In the genomic region with DNA sequence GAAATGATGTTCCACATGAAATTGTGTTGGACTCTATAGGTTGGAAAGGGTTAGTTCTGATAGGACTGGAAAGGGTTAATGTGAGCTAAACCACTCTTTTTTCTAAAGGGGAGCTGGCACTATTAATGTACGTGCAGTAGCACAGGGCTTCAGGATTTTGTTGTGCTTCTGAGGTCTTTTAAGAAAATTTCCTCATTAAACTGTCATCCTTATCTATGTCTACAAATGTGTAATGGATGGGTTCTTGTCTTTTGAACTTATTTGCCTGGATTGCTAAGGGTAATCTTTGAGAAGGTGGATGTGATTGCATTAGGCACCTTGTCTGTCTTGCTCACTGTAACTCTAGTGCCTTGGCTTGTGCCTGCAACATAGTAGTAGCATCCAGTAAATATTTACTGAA, we compare ENCODE assay signal across 20 cellular contexts.
DNase-seq lines count a peak whose midpoint lies in the region; ATAC-seq, FAIRE-seq and TF ChIP-seq lines count a peak whose summit lies in the region.
"Had no signal": no experiment of that assay in that cellular context is flagged by ENCODE, and none has a peak within 500 bp of the region (broad histone marks: within the 10 kb centered on the region; RNA-seq: fewer than 3 reads in every experiment).

No MANE protein-coding gene starts in this region.

- POLR2A ChIA-PET in HepG2 (lab: Yijun Ruan, JAX): no interaction called here

- TF ChIP-seq POLR2A in HepG2 (IDR thresholded peaks at IDR 0.05; ENCODE audit: insufficient read depth in 1 of 2, low read depth in 2 of 2, low read length in 2 of 2): no peak

- intact Hi-C loops in HepG2 (cut with micrococcal nuclease; ENCODE audit: unreplicated experiment): no loop called here

- BruUV-seq in HepG2 (replicated peaks; lab: Mats Ljungman, UMichigan): no TSS peak

- no peak for TF ChIP-seq RAD21 in liver (IDR thresholded peaks at IDR 0.05)
- no peak for TF ChIP-seq RAD21 in HepG2 (CRISPR knock-in tag; IDR thresholded peaks at IDR 0.05)
- no peak for TF ChIP-seq RAD21 in neural cell (conservative IDR thresholded peaks at IDR 0.05)

- no peak for TF ChIP-seq EP300 in HepG2 (IDR thresholded peaks at IDR 0.05; ENCODE audit: low read depth in 2 of 2, low read length in 2 of 2)
- no peak for TF ChIP-seq EP300 in HepG2 (CRISPR knock-in tag; IDR thresholded peaks at IDR 0.05; ENCODE audit: borderline replicate concordance)
- TF ChIP-seq EP300 in neural cell (conservative IDR thresholded peaks at IDR 0.05; ENCODE audit: poor library complexity, severe bottlenecking): no peak

- H3K9ac ChIP-seq in liver (ENCODE audit: low read depth in 1 of 2, low read length in 2 of 2) (no peak overlapping the region), HepG2 (ENCODE audit: insufficient read depth, low read depth, low read length) (no peak overlapping the region), neural cell (ENCODE audit: low read length) (no peak overlapping the region)
- H3K9ac ChIP-seq: BLaER1 had no signal

- H3K4me3 ChIP-seq in liver (ENCODE audit: low read depth in 1 of 3, low read length in 3 of 3): no peak overlapping the region
- H3K4me3 ChIP-seq in HepG2 (replicated peaks in 1 of 3; ENCODE audit: insufficient read depth in 1 of 3, low read depth in 2 of 3, low read length in 3 of 3): no peak overlapping the region
- peak overlapping the region; percentile 21 for H3K4me3 ChIP-seq in neural cell (ENCODE audit: low read length)
- H3K4me3 ChIP-seq: BLaER1, HAP-1 had no signal

- in situ Hi-C loops in HepG2 (cut with HindIII; ENCODE audit: extremely low pct_ligation_motif_present, low pct_unique_long_range_greater_than_20kb): no loop called here

- H4K20me1 ChIP-seq in HepG2 (ENCODE audit: insufficient read depth, low read length) (no peaks in the 10 kb centered on the region), neural cell (ENCODE audit: insufficient read depth) (no peaks in the 10 kb centered on the region)
- H4K20me1 ChIP-seq: BLaER1 had no signal

- DNase-seq in HepG2 (ENCODE audit: low spot score) (no peak), amygdala (lab: John Stamatoyannopoulos, UW) (no peak)
- no peak for DNase-seq in activated CD8-positive, alpha-beta memory T cell treated with anti-CD3 and anti-CD28 coated beads, Interleukin-2, amount 50 U/mL, for 48 hours
- DNase-seq: 8988T; CD4-positive, alpha-beta memory T cell; DMS153; DMS79; GDM1; HFFc6 had no signal

- H3K27me3 ChIP-seq in liver (ENCODE audit: control insufficient read depth in 4 of 4, insufficient read depth in 4 of 4, low read length in 3 of 4) (no peaks in the 10 kb centered on the region), HepG2 (ENCODE audit: control insufficient read depth in 1 of 2, insufficient read depth in 2 of 2, low read length in 2 of 2) (peaks cover 0 to 11% of the 10 kb centered on the region in 2 experiments; a peak in 4 of 5 replicates), neural cell (ENCODE audit: insufficient read depth, low read depth, low read length) (no peaks in the 10 kb centered on the region)
- H3K27me3 ChIP-seq: BLaER1 had no signal

- H3K4me1 ChIP-seq in liver (ENCODE audit: control insufficient read depth in 4 of 4, insufficient read depth in 4 of 4, low read length in 3 of 4) (peaks cover 3 to 58% (median 35%) of the 10 kb centered on the region in 4 donors), HepG2 (ENCODE audit: insufficient read depth, low read length) (no peaks in the 10 kb centered on the region)
- H3K4me1 ChIP-seq: BLaER1, HAP-1 had no signal

- CTCF ChIA-PET in HepG2 (lab: Yijun Ruan, JAX; ENCODE audit: low intra/inter-chr PET ratio, low total read pairs): no interaction called here

- H3K79me2 ChIP-seq in HepG2 (ENCODE audit: insufficient read depth, low read length) (no peaks in the 10 kb centered on the region), neural cell (replicated peaks; ENCODE audit: insufficient read depth, low read length) (no peaks in the 10 kb centered on the region)

- peaks cover 89% of the 10 kb centered on the region for H3K4me1 Mint-ChIP-seq in brain
- H3K4me1 Mint-ChIP-seq: CD14-positive monocyte, IgD-negative memory B cell had no signal

- peak overlapping the region; percentile 32 to 46 for H3K27ac ChIP-seq in liver (ENCODE audit: low read depth in 1 of 2, low read length in 2 of 2)
- no peak overlapping the region for H3K27ac ChIP-seq in HepG2 (ENCODE audit: extremely low read length, insufficient read depth, low read length)
- peak overlapping the region; percentile 42 for H3K27ac ChIP-seq in neural cell (ENCODE audit: low read length)
- H3K27ac ChIP-seq: BLaER1, HL-60 had no signal

- H3K36me3 ChIP-seq in liver (ENCODE audit: control insufficient read depth in 4 of 4, insufficient read depth in 3 of 4, low read depth in 1 of 4, low read length in 3 of 4) (no peaks in the 10 kb centered on the region), HepG2 (replicated peaks in 1 of 2; ENCODE audit: control insufficient read depth in 1 of 2, insufficient read depth in 2 of 2, low read length in 2 of 2) (no peaks in the 10 kb centered on the region), neural cell (ENCODE audit: insufficient read depth, low read length) (no peaks in the 10 kb centered on the region)
- H3K36me3 ChIP-seq: BLaER1, HAP-1 had no signal

- no peak overlapping the region for H2AFZ ChIP-seq in HepG2 (ENCODE audit: low read length)
- no peak overlapping the region for H2AFZ ChIP-seq in neural cell (ENCODE audit: low read depth, low read length)

- no peak for FAIRE-seq in HepG2 (lab: Jason Lieb, UNC)
- FAIRE-seq: GM12892, GM18507 had no signal

- H3K36me3 Mint-ChIP-seq in brain: no peaks in the 10 kb centered on the region
- H3K36me3 Mint-ChIP-seq: CD14-positive monocyte; CD4-positive, alpha-beta memory T cell; IgD-negative memory B cell had no signal

- H3F3A ChIP-seq in neural cell (ENCODE audit: insufficient read depth, low read length, poor library complexity, severe bottlenecking): peaks cover 3% of the 10 kb centered on the region

- peak overlapping the region in 3 of 5 experiments; percentile 22 to 95 (median 86) for H3K27ac Mint-ChIP-seq in brain
- H3K27ac Mint-ChIP-seq: CD14-positive monocyte; CD4-positive, alpha-beta memory T cell; IgD-negative memory B cell had no signal

- WGBS in liver: 64% methylated on average over 1 of the region's 1 CpG
- WGBS in HepG2 (ENCODE audit: low lambda C conversion rate): 0% methylated on average over 1 of the region's 1 CpG

- H3K4me2 ChIP-seq in HepG2 (ENCODE audit: low read depth, low read length) (no peak overlapping the region), neural cell (ENCODE audit: low read length) (no peak overlapping the region)
- H3K4me2 ChIP-seq: BLaER1 had no signal

- H3K9me2 ChIP-seq in neural cell (ENCODE audit: insufficient read depth, low read length): no peaks in the 10 kb centered on the region

- no peaks in the 10 kb centered on the region for H3K27me3 Mint-ChIP-seq in brain

- H3K9me3 ChIP-seq in liver (ENCODE audit: control insufficient read depth in 4 of 4, low read length in 3 of 4): no peaks in the 10 kb centered on the region
- no peaks in the 10 kb centered on the region for H3K9me3 ChIP-seq in HepG2 (ENCODE audit: low read length)
- H3K9me3 ChIP-seq in neural cell (ENCODE audit: low read length): no peaks in the 10 kb centered on the region
- H3K9me3 ChIP-seq: BLaER1, HAP-1 had no signal

- H3K4me3 Mint-ChIP-seq in brain: peak overlapping the region in 4 of 5 experiments; percentile 19 to 80 (median 60)
- H3K4me3 Mint-ChIP-seq: CD14-positive monocyte; CD4-positive, alpha-beta memory T cell; IgD-negative memory B cell had no signal

- ATAC-seq in HepG2 (no peak), GM21737 (IDR thresholded peaks at IDR 0.05; ENCODE audit: unreplicated experiment) (no peak)

- TF ChIP-seq CTCF in liver (IDR thresholded peaks at IDR 0.05; ENCODE audit: low read depth, low read length, missing input control) (no peak), HepG2 (CRISPR knock-in tag; IDR thresholded peaks at IDR 0.05) (no peak), brain (conservative IDR thresholded peaks at IDR 0.05) (no peak), neural cell (IDR thresholded peaks at IDR 0.05; ENCODE audit: poor library complexity, severe bottlenecking) (no peak)

- H3K9me3 Mint-ChIP-seq in brain: no peaks in the 10 kb centered on the region
- H3K9me3 Mint-ChIP-seq: CD14-positive monocyte; CD4-positive, alpha-beta memory T cell; HFFc6; IgD-negative memory B cell had no signal

TF ChIP-seq in liver, 16 proteins besides CTCF, POLR2A, EP300 and RAD21 (continues in another document):
- TF ChIP-seq NR2F2 (IDR thresholded peaks at IDR 0.05) (no peak), FOXA2 (IDR thresholded peaks at IDR 0.05) (no peak), JUND (IDR thresholded peaks at IDR 0.05) (no peak), YY1 (IDR thresholded peaks at IDR 0.05) (no peak), EGR1 (IDR thresholded peaks at IDR 0.05; ENCODE audit: low read depth in 2 of 2) (no peak)

TF ChIP-seq in HepG2, 621 proteins besides CTCF, POLR2A, EP300 and RAD21 (continues in another document):
- no peak for TF ChIP-seq ZNF30 (CRISPR knock-in tag; IDR thresholded peaks at IDR 0.05)
- no peak for TF ChIP-seq ZNF576 (CRISPR knock-in tag; IDR thresholded peaks at IDR 0.05)
- no peak for TF ChIP-seq RBFOX2 (IDR thresholded peaks at IDR 0.05; ENCODE audit: low read depth, low read length)
- no peak for TF ChIP-seq RFX3 (CRISPR knock-in tag; IDR thresholded peaks at IDR 0.05)
- no peak for TF ChIP-seq TP53 (CRISPR knock-in tag; conservative IDR thresholded peaks at IDR 0.05)
- no peak for TF ChIP-seq SP1 (IDR thresholded peaks at IDR 0.05)
- no peak for TF ChIP-seq SP1 (CRISPR knock-in tag; IDR thresholded peaks at IDR 0.05)
